ENCODE assay signal across 7 cellular contexts in the genomic region with DNA sequence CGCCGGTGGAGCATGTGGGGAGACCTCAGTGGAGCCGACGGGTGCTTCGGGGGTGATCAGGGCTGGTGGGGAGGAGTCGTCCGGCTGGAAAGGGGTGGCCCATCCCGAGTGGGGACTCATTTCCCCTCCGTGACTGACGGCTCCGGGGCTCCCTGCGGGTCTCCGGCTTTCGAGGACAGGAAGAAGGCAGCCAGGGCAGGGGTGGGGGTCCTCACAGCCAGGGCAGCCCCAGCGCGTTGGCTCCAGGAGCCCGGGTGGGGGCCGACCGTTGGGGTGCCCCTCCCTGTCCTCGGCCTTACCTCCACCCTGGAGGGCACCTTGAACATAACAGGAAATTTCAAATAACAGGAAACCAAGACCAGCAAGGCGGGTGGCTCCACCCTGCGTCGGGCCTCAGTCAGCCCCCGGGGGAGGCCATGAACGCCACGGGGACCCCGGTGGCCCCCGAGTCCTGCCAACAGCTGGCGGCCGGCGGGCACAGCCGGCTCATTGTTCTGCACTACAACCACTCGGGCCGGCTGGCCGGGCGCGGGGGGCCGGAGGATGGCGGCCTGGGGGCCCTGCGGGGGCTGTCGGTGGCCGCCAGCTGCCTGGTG.
DNase-seq lines count a peak whose midpoint lies in the region; ATAC-seq, FAIRE-seq and TF ChIP-seq lines count a peak whose summit lies in the region.

A gene with protein sequence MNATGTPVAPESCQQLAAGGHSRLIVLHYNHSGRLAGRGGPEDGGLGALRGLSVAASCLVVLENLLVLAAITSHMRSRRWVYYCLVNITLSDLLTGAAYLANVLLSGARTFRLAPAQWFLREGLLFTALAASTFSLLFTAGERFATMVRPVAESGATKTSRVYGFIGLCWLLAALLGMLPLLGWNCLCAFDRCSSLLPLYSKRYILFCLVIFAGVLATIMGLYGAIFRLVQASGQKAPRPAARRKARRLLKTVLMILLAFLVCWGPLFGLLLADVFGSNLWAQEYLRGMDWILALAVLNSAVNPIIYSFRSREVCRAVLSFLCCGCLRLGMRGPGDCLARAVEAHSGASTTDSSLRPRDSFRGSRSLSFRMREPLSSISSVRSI (plus strand): TSS at position 393 of the 596 bp plus-strand sequence. CDS start 24 bp downstream, at position 417.

- CTCF ChIA-PET in HEK293 (lab: Yijun Ruan, JAX): no interaction called here

- H3K27me3 ChIP-seq in duodenal mucosa (ENCODE audit: control insufficient read depth in 1 of 2, insufficient read depth in 2 of 2, low read length in 2 of 2): no peaks in the 10 kb centered on the region

- H3K4me1 ChIP-seq in HEK293 (ENCODE audit: control insufficient read depth, insufficient read depth, low read length) (no peaks in the 10 kb centered on the region), duodenal mucosa (ENCODE audit: control insufficient read depth in 1 of 2, insufficient read depth in 2 of 2, low read length in 2 of 2) (peaks cover 16% of the 10 kb centered on the region in 2 donors)

- H3K9me3 ChIP-seq in HEK293 (ENCODE audit: control insufficient read depth, insufficient read depth, low read depth, low read length) (no peaks in the 10 kb centered on the region), duodenal mucosa (ENCODE audit: control insufficient read depth in 1 of 2, low read length in 2 of 2) (no peaks in the 10 kb centered on the region)

- H3K9ac ChIP-seq in duodenal mucosa (ENCODE audit: low read depth in 1 of 2, low read length in 2 of 2): peak within 1 kb of the TSS; percentile 47 to 66

- DNase-seq in UCSD-AML1 (lab: John Stamatoyannopoulos, UW; ENCODE audit: unreplicated experiment): peak; percentile 62
- DNase-seq in stimulated activated CD4-positive, alpha-beta T cell treated with anti-CD3 and anti-CD28 coated beads, TNF-alpha, amount 100 ng/mL, for 1 hour (ENCODE audit: low read depth in 3 of 3, low spot score in 1 of 3): peak; percentile 40 to 51 (median 46)
- no peak for DNase-seq in HTR-8/SVneo (ENCODE audit: insufficient read length, low spot score)
- DNase-seq in NCI-H2227 treated with DMSO at 0.1 percent for 48 hours (lab: John Stamatoyannopoulos, UW): no peak

- H3K27ac ChIP-seq in HEK293 (ENCODE audit: extremely low read depth, low read depth, low read length) (no peak within 1 kb of the TSS), duodenal mucosa (ENCODE audit: low read depth, low read length) (peak within 1 kb of the TSS; percentile 62)

- POLR2A ChIA-PET in HEK293 (lab: Yijun Ruan, JAX): no interaction called here

- no peak for ATAC-seq in HG02981 (IDR thresholded peaks at IDR 0.05; ENCODE audit: unreplicated experiment)

- no peak for FAIRE-seq in HTR-8/SVneo (lab: Jason Lieb, UNC)

- TF ChIP-seq CTCF in HEK293 (tag by site-specific recombination; IDR thresholded peaks at IDR 0.05): no peak

- H3K4me3 ChIP-seq in HEK293 (ENCODE audit: low read depth, low read length) (no peak within 1 kb of the TSS), duodenal mucosa (ENCODE audit: low read depth in 1 of 2, low read length in 2 of 2) (peak within 1 kb of the TSS; percentile 53 to 55)

- H3K36me3 ChIP-seq in HEK293 (ENCODE audit: control insufficient read depth in 2 of 2, insufficient read depth in 1 of 2, low read length in 2 of 2): no peaks in the 10 kb centered on the region
- no peaks in the 10 kb centered on the region for H3K36me3 ChIP-seq in duodenal mucosa (ENCODE audit: control insufficient read depth in 1 of 2, insufficient read depth in 2 of 2, low read length in 2 of 2)

TF ChIP-seq in HEK293, 187 proteins besides CTCF, POLR2A, EP300 and RAD21:
- no peak for TF ChIP-seq ZBTB48 (tag by site-specific recombination; IDR thresholded peaks at IDR 0.05)
- 0 out of 2 replicates have a peak, but pooled peaks have one; percentile 44 for TF ChIP-seq ZNF792 (tag by site-specific recombination; IDR thresholded peaks at IDR 0.05)
- peak; percentile 33; the same call in 1 of the 2 replicates for TF ChIP-seq ZBTB10 (tag by site-specific recombination; IDR thresholded peaks at IDR 0.05)
- TF ChIP-seq ZNF510 (tag by site-specific recombination; IDR thresholded peaks at IDR 0.05; ENCODE audit: insufficient replicate concordance): no peak
- TF ChIP-seq ZNF600 (tag by site-specific recombination; IDR thresholded peaks at IDR 0.05): no peak
- TF ChIP-seq BCL11A (tag by site-specific recombination; IDR thresholded peaks at IDR 0.05; ENCODE audit: low read depth): no peak
- no peak for TF ChIP-seq ZNF624 (tag by site-specific recombination; IDR thresholded peaks at IDR 0.05)
- no peak for TF ChIP-seq MYNN (tag by site-specific recombination; IDR thresholded peaks at IDR 0.05; ENCODE audit: borderline replicate concordance)
- TF ChIP-seq OVOL3 (tag by site-specific recombination; IDR thresholded peaks at IDR 0.05): no peak
- no peak for TF ChIP-seq ZNF560 (tag by site-specific recombination; IDR thresholded peaks at IDR 0.05; ENCODE audit: borderline replicate concordance)
TF ChIP-seq in HEK293: peak in this region for 2.

Comparison
In these comparisons a context has a peak if more than half of its experiments do, and no peak if none do; other contexts are left out.
1. DNase-seq: peak in UCSD-AML1 (single experiment) and stimulated activated CD4-positive, alpha-beta T cell treated with anti-CD3 and anti-CD28 coated beads, TNF-alpha, amount 100 ng/mL, for 1 hour (3 of 3); none in HTR-8/SVneo (single experiment) and NCI-H2227 treated with DMSO at 0.1 percent for 48 hours (single experiment).